Comparison of ENCODE assay signal across 20 cellular contexts in the genomic region with DNA sequence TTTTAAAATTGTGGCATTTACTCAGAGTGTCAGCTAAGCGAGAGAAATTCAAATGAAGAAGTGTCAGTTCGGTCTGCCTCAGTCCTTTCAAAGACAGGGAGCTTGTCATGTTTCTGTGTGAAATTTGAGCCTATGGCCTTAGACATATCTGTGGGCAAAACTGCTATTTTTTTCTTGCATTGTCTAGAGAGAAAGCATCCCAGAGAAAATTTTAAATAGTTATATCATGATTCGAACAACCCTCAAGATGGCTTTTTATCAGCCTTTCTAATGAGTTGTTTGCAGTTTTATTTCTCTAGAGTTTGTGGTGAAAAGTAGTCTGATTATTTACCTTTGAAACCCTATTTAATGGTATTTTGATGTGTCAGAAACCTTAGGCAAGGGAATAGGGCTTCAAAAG. TPM values are rescaled to one million over a fixed set of nuclear protein-coding genes. Genes with fewer than 3 reads are reported as not detected.
DNase-seq lines count a peak whose midpoint lies in the region; TF ChIP-seq lines count a peak whose summit lies in the region.
"Had no signal": no experiment of that assay in that cellular context is flagged by ENCODE, and none has a peak within 500 bp of the region (broad histone marks: within the 10 kb centered on the region; RNA-seq: fewer than 3 reads in every experiment).

No MANE protein-coding gene starts in this region.

- TF ChIP-seq EP300 in SK-N-SH (IDR thresholded peaks at IDR 0.05; ENCODE audit: borderline replicate concordance in 1 of 2, low read depth in 1 of 2, low read length in 1 of 2): no peak

- in situ Hi-C loops in brain microvascular endothelial cell (cut with HindIII; ENCODE audit: low pct_ligation_motif_present, low sequenced_read_pairs): no loop called here
- in situ Hi-C loops in HAP-1 (cut with MboI; ENCODE audit: low sequenced_read_pairs): no loop called here

- TF ChIP-seq CTCF in SK-N-SH (IDR thresholded peaks at IDR 0.05) (no peak), brain microvascular endothelial cell (IDR thresholded peaks at IDR 0.05; ENCODE audit: low read depth, low read length, missing control alignments) (no peak)

- no peaks in the 10 kb centered on the region for H4K20me1 ChIP-seq in SK-N-SH (ENCODE audit: insufficient read depth)

- no peak overlapping the region for H3K9ac ChIP-seq in SK-N-SH

- H2AFZ ChIP-seq in SK-N-SH (ENCODE audit: low read depth) (peak overlapping the region; percentile 66; the same call in 1 of the 2 replicates), neuron (ENCODE audit: low read depth, low read length) (peak overlapping the region; percentile 68)

- H3K9me3 ChIP-seq in SK-N-SH: peaks cover 9% of the 10 kb centered on the region; the same call in 1 of the 2 replicates
- H3K9me3 ChIP-seq in neuron (ENCODE audit: low read length): no peaks in the 10 kb centered on the region
- H3K9me3 ChIP-seq in HAP-1: no peaks in the 10 kb centered on the region

- POLR2A ChIA-PET in SK-N-SH (lab: Yijun Ruan, JAX): no interaction called here

- TF ChIP-seq RAD21 in SK-N-SH (IDR thresholded peaks at IDR 0.05; ENCODE audit: low read length): no peak

- DNase-seq in EL (peak; percentile 13), SK-N-SH (no peak), brain microvascular endothelial cell (peak; percentile 26), kidney glomerular epithelial cell (lab: John Stamatoyannopoulos, UW) (no peak), cerebellum (ENCODE audit: low spot score) (no peak), HAP-1 (ENCODE audit: low spot score in 2 of 2) (no peak), NCI-H2196 (lab: John Stamatoyannopoulos, UW; ENCODE audit: unreplicated experiment) (no peak)
- DNase-seq: AML-193; Calu3; CD4-positive, CD25-positive, alpha-beta regulatory T cell; HCEC 1CT; MV-4-11; NCI-H1930; NCI-H526 treated with DMSO at 0.1 percent for 48 hours; NK-92 treated with Interleukin-12 subunit alpha and Interleukin-12 subunit beta, amount 100 ng/mL, for 24 hours; OCI-M1; RPMI8226; SIG-M5 had no signal

- CTCF ChIA-PET in SK-N-SH (lab: Yijun Ruan, JAX): interaction anchor here (1.2 kb wide), 1 partner anchor 30 kb away, joined by 4 read pairs; no protein-coding TSS in a partner anchor

- 92% methylated on average over 3 of the region's 3 CpGs for WGBS in SK-N-SH (ENCODE audit: low lambda C conversion rate)

- H3K27ac ChIP-seq in SK-N-SH (ENCODE audit: low read depth in 2 of 2, low read length in 1 of 2) (peak overlapping the region in 1 of 2 experiments; percentile 17; a peak in 2 of 4 replicates), brain microvascular endothelial cell (no peak overlapping the region)

- no peaks in the 10 kb centered on the region for H3K27me3 ChIP-seq in SK-N-SH (ENCODE audit: insufficient read depth)
- no peaks in the 10 kb centered on the region for H3K27me3 ChIP-seq in brain microvascular endothelial cell (replicated peaks)
- no peaks in the 10 kb centered on the region for H3K27me3 ChIP-seq in neuron (ENCODE audit: insufficient read depth, low read length)
- H3K27me3 ChIP-seq in HAP-1 (ENCODE audit: low read depth): no peaks in the 10 kb centered on the region

- no peaks in the 10 kb centered on the region for H3K79me2 ChIP-seq in SK-N-SH (ENCODE audit: insufficient read depth)

- no peaks in the 10 kb centered on the region for H3K9me2 ChIP-seq in SK-N-SH

- H3F3A ChIP-seq in SK-N-SH (replicated peaks; ENCODE audit: insufficient read depth): peaks cover 4% of the 10 kb centered on the region

- H3K36me3 ChIP-seq in SK-N-SH (replicated peaks in 1 of 2; ENCODE audit: control insufficient read depth in 1 of 2, insufficient read depth in 2 of 2, low read length in 1 of 2): peaks cover 0 to 5% of the 10 kb centered on the region in 2 experiments
- H3K36me3 ChIP-seq in brain microvascular endothelial cell (replicated peaks): no peaks in the 10 kb centered on the region
- no peaks in the 10 kb centered on the region for H3K36me3 ChIP-seq in neuron (ENCODE audit: insufficient read depth, low read length)
- H3K36me3 ChIP-seq in HAP-1 (replicated peaks): no peaks in the 10 kb centered on the region

- H3K4me2 ChIP-seq in SK-N-SH: no peak overlapping the region

- H3K4me3 ChIP-seq in SK-N-SH (ENCODE audit: low read depth in 2 of 2, low read length in 1 of 2) (no peak overlapping the region), brain microvascular endothelial cell (ENCODE audit: low read depth, low read length) (no peak overlapping the region), neuron (ENCODE audit: low read length) (peak overlapping the region; percentile 29), HAP-1 (no peak overlapping the region)
- H3K4me3 ChIP-seq: K562 had no signal

- H3K4me1 ChIP-seq in SK-N-SH (ENCODE audit: control insufficient read depth in 1 of 2, insufficient read depth in 2 of 2, low read depth in 1 of 2, low read length in 1 of 2) (no peaks in the 10 kb centered on the region), neuron (ENCODE audit: insufficient read depth, low read length) (peaks cover 15% of the 10 kb centered on the region), HAP-1 (no peaks in the 10 kb centered on the region)

TF ChIP-seq in SK-N-SH, 30 proteins besides CTCF, POLR2A, EP300 and RAD21:
- TF ChIP-seq MEF2A (IDR thresholded peaks at IDR 0.05; ENCODE audit: borderline replicate concordance, low read depth) (no peak), NRF1 (IDR thresholded peaks at IDR 0.05; ENCODE audit: low read depth, low read length) (no peak), MXI1 (IDR thresholded peaks at IDR 0.05; ENCODE audit: low read depth, low read length) (no peak), CHD2 (IDR thresholded peaks at IDR 0.05; ENCODE audit: low read length, partially characterized antibody) (no peak), SIN3A (IDR thresholded peaks at IDR 0.05; ENCODE audit: borderline replicate concordance, low read depth, low read length) (no peak), GATA2 (CRISPR knock-in tag; IDR thresholded peaks at IDR 0.05) (no peak), TCF12 (IDR thresholded peaks at IDR 0.05) (no peak), FOSL2 (IDR thresholded peaks at IDR 0.05; ENCODE audit: borderline replicate concordance, low read depth) (no peak), FOXJ3 (CRISPR knock-in tag; IDR thresholded peaks at IDR 0.05) (no peak)
- TF ChIP-seq, protein P1, sequence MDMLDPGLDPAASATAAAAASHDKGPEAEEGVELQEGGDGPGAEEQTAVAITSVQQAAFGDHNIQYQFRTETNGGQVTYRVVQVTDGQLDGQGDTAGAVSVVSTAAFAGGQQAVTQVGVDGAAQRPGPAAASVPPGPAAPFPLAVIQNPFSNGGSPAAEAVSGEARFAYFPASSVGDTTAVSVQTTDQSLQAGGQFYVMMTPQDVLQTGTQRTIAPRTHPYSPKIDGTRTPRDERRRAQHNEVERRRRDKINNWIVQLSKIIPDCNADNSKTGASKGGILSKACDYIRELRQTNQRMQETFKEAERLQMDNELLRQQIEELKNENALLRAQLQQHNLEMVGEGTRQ (IDR thresholded peaks at IDR 0.05; ENCODE audit: borderline replicate concordance, low read depth, low read length): no peak
- TF ChIP-seq, protein P2, sequence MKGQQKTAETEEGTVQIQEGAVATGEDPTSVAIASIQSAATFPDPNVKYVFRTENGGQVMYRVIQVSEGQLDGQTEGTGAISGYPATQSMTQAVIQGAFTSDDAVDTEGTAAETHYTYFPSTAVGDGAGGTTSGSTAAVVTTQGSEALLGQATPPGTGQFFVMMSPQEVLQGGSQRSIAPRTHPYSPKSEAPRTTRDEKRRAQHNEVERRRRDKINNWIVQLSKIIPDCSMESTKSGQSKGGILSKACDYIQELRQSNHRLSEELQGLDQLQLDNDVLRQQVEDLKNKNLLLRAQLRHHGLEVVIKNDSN (IDR thresholded peaks at IDR 0.05; ENCODE audit: borderline replicate concordance, low read depth): no peak
- TF ChIP-seq, protein P3, sequence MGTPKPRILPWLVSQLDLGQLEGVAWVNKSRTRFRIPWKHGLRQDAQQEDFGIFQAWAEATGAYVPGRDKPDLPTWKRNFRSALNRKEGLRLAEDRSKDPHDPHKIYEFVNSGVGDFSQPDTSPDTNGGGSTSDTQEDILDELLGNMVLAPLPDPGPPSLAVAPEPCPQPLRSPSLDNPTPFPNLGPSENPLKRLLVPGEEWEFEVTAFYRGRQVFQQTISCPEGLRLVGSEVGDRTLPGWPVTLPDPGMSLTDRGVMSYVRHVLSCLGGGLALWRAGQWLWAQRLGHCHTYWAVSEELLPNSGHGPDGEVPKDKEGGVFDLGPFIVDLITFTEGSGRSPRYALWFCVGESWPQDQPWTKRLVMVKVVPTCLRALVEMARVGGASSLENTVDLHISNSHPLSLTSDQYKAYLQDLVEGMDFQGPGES (IDR thresholded peaks at IDR 0.05; ENCODE audit: low read depth, low read length): no peak

RNA-seq across cellular contexts. Expression of a gene that starts 50.2 kb away (rescaled TPM):
- polyA plus RNA-seq in SK-N-SH (2012; rRNA removed): 0.19 and 0.20 TPM in 2 replicates
- polyA plus RNA-seq in SK-N-SH (2012; cell fraction: cytosol; rRNA removed): 0.24 and 0.27 TPM in 2 replicates
- polyA plus RNA-seq in SK-N-SH (2012; cell fraction: nucleus; rRNA removed): 0.18 and 0.29 TPM in 2 replicates
- 1.5 TPM for total RNA-seq in cerebellum
- total RNA-seq: Calu3; CD4-positive, CD25-positive, alpha-beta regulatory T cell; K562 had no signal
- polyA plus RNA-seq: CD4-positive, CD25-positive, alpha-beta regulatory T cell; K562 had no signal

Comparison
In these comparisons a context has a peak if more than half of its experiments do, and no peak if none do; other contexts are left out.
1. DNase-seq: peak in EL (single experiment) and brain microvascular endothelial cell (single experiment); none in SK-N-SH (single experiment), kidney glomerular epithelial cell (single experiment), cerebellum (single experiment), HAP-1 (0 of 2) and NCI-H2196 (single experiment).